Comparison of ENCODE assay signal across 8 cellular contexts in the genomic region with DNA sequence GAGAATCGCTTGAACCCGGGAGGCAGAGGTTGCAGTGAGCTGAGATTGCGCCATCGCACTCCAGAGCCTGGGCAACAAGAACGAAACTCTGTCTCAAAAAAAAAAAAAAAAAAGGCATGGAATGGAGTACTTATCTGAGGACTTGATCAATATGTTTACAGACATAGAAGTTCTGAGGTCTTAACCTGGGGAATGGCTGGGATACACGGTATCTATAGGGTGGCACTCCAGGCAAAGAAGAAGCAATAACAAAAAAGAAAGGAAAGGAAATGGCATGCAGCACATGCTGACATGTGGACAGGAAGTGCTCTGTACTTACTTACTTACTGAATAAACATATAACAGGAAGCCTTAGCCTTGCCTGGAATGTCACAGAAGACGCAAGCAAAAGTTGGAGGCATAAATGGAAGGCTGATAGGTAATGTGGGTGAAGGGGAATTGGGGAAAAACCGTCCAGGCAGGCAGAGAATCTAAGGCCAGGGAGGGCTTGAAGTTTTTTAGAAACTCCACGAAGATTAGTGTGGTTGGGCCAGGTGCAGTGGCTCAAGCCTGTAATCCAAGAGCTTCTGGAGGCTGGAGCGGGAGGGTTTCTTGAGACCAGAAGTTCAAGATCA. TPM values are rescaled to one million over a fixed set of nuclear protein-coding genes. Genes with fewer than 3 reads are reported as not detected.
DNase-seq lines count a peak whose midpoint lies in the region; ATAC-seq and TF ChIP-seq lines count a peak whose summit lies in the region.

No MANE protein-coding gene starts in this region.

- H3K27me3 Mint-ChIP-seq in HFFc6 (ENCODE audit: insufficient read depth) (peaks cover 3% of the 10 kb centered on the region), T-cell (no peaks in the 10 kb centered on the region)

- TF ChIP-seq CTCF in HFFc6 (IDR thresholded peaks at IDR 0.05) (no peak), fibroblast of villous mesenchyme (IDR thresholded peaks at IDR 0.05; ENCODE audit: insufficient read depth, low read depth, low read length) (no peak)

- ATAC-seq in T-cell (replicated peaks in 1 of 4) (peak; percentile 89 to 98 (median 96)), HG03175 (IDR thresholded peaks at IDR 0.05; ENCODE audit: unreplicated experiment) (no peak), HG03196 (IDR thresholded peaks at IDR 0.05; ENCODE audit: unreplicated experiment) (no peak)

- no peaks in the 10 kb centered on the region; the same call in 1 of the 2 replicates for H3K36me3 Mint-ChIP-seq in HFFc6 (ENCODE audit: low read depth)
- no peaks in the 10 kb centered on the region for H3K36me3 Mint-ChIP-seq in T-cell

- DNase-seq in HFFc6, result peak; percentile 12
- peak in 8 of 34 experiments; percentile 13 to 36 (median 20) for DNase-seq in T-cell
- peak; percentile 86 for DNase-seq in fibroblast of villous mesenchyme (ENCODE audit: low read depth)
- DNase-seq in NCI-H748 treated with DMSO at 0.1 percent for 48 hours (lab: John Stamatoyannopoulos, UW), result no peak
- DNase-seq in NCI-H2196 treated with DMSO at 0.1 percent for 48 hours (lab: John Stamatoyannopoulos, UW; ENCODE audit: unreplicated experiment), result no peak

- CTCF ChIA-PET in T-cell (lab: Charles Lee), result interaction anchor here (0.6 to 1.1 kb wide), 4 partner anchors 17 to 117 kb away, joined by 3 to 11 read pairs (median 6); no protein-coding TSS in a partner anchor

- peak overlapping the region; percentile 28 for H3K4me3 Mint-ChIP-seq in HFFc6
- H3K4me3 Mint-ChIP-seq in T-cell, result peak overlapping the region; percentile 75 to 83 (median 82)

- no peak overlapping the region for H3K4me3 ChIP-seq in fibroblast of villous mesenchyme (ENCODE audit: low read depth, low read length)
- no peak overlapping the region for H3K4me3 ChIP-seq in skin epidermis

- peaks cover 43% of the 10 kb centered on the region for H3K4me1 Mint-ChIP-seq in HFFc6 (ENCODE audit: low read depth)
- peaks cover 43 to 51% (median 49%) of the 10 kb centered on the region in 3 donors for H3K4me1 Mint-ChIP-seq in T-cell

- peak overlapping the region in 17 of 21 experiments; percentile 1 to 84 (median 58) for H3K27ac ChIP-seq in skin epidermis

- H3K27ac Mint-ChIP-seq in HFFc6, result peak overlapping the region; percentile 76
- peak overlapping the region; percentile 92 to 96 for H3K27ac Mint-ChIP-seq in T-cell

- no peaks in the 10 kb centered on the region for H3K9me3 Mint-ChIP-seq in HFFc6
- H3K9me3 Mint-ChIP-seq in T-cell, result no peaks in the 10 kb centered on the region

- POLR2A ChIA-PET in T-cell (lab: Charles Lee), result no interaction called here

RNA-seq across cellular contexts. Expression of a gene that starts 10.1 kb away (rescaled TPM):
- total RNA-seq in HFFc6 (2021; fragmentation: NEBNext Ultra II Directional; extraction: Animal tissue kit (Norgen Biotek cat#: 25700)), result 10 to 100 TPM; 53.2 to 60.6 (median 55.6) TPM
- total RNA-seq in T-cell (10 to 100 TPM; 67.1 to 80.4 (median 71.5) TPM), fibroblast of villous mesenchyme (43.5 and 59.2 TPM in 2 replicates)

RNA-seq across cellular contexts. Expression of a gene that starts 19.8 kb away (rescaled TPM):
- total RNA-seq in HFFc6 (2021; fragmentation: NEBNext Ultra II Directional; extraction: Animal tissue kit (Norgen Biotek cat#: 25700)), result 100 to 1,000 TPM in 2 of 6 experiments, 10 to 100 TPM in 4; 78.2 to 117 (median 88.4) TPM
- total RNA-seq in T-cell (10 to 100 TPM; 40.5 to 57.1 (median 42.8) TPM), fibroblast of villous mesenchyme (56.4 and 61.3 TPM in 2 replicates)

Comparison
In these comparisons a context has a peak if more than half of its experiments do, and no peak if none do; other contexts are left out.
1. DNase-seq: peak in HFFc6 (single experiment) and fibroblast of villous mesenchyme (single experiment); none in NCI-H748 treated with DMSO at 0.1 percent for 48 hours (single experiment) and NCI-H2196 treated with DMSO at 0.1 percent for 48 hours (single experiment).
2. ATAC-seq: peak in T-cell (4 of 4); none in HG03175 (single experiment) and HG03196 (single experiment).